Comparison of ENCODE assay signal across 8 cellular contexts in genomic region chr1:157505481-157506272, GRCh38. TPM values are rescaled to one million over a fixed set of nuclear protein-coding genes. Genes with fewer than 3 reads are reported as not detected.
DNase-seq lines count a peak whose midpoint lies in the region; ATAC-seq and TF ChIP-seq lines count a peak whose summit lies in the region.

No MANE protein-coding gene starts in this region.

- no peaks in the 10 kb centered on the region for H3K4me1 ChIP-seq in gastrocnemius medialis

- no peaks in the 10 kb centered on the region for H3K27me3 ChIP-seq in gastrocnemius medialis

- intact Hi-C loops in gastrocnemius medialis (cut with DNase I; ENCODE audit: low total_unique reads): no loop called here

- TF ChIP-seq CTCF in gastrocnemius medialis (IDR thresholded peaks at IDR 0.05 in 4 of 5, conservative IDR thresholded peaks at IDR 0.05 in 1 of 5): peak in 3 of 5 experiments; percentile 26 to 56 (median 28)

- H3K27ac ChIP-seq in gastrocnemius medialis: no peak overlapping the region

- no peak for TF ChIP-seq POLR2A in gastrocnemius medialis (IDR thresholded peaks at IDR 0.05)

- no peak overlapping the region for H3K4me3 ChIP-seq in gastrocnemius medialis

- DNase-seq in DMS114 treated with DMSO at 0.1 percent for 48 hours (lab: John Stamatoyannopoulos, UW; ENCODE audit: unreplicated experiment): peak; percentile 73
- peak; percentile 39 for DNase-seq in NCI-H69 (lab: John Stamatoyannopoulos, UW)
- DNase-seq in anterior cingulate cortex (lab: John Stamatoyannopoulos, UW): peak in 48 of 58 donors; percentile 2 to 69 (median 22)
- peak in 33 of 51 donors; percentile 1 to 63 (median 35) for DNase-seq in hypothalamus (lab: John Stamatoyannopoulos, UW)
- no peak for DNase-seq in gastrocnemius medialis
- no peak for DNase-seq in activated CD4-positive, CD25-positive, alpha-beta regulatory T cell (lab: John Stamatoyannopoulos, UW)

- H3K9me3 ChIP-seq in gastrocnemius medialis: no peaks in the 10 kb centered on the region

- in situ Hi-C loops in gastrocnemius medialis (cut with MboI; ENCODE audit: low sequenced_read_pairs in 4 of 4): no loop called here

- ATAC-seq in GM19025 (IDR thresholded peaks at IDR 0.05; ENCODE audit: low read depth, unreplicated experiment): peak; percentile 91
- ATAC-seq in HG03097 (IDR thresholded peaks at IDR 0.05; ENCODE audit: low FRiP score, unreplicated experiment): peak; percentile 88
- ATAC-seq in gastrocnemius medialis: peak in 1 of 2 donors; percentile 49

- H3K36me3 ChIP-seq in gastrocnemius medialis: no peaks in the 10 kb centered on the region

RNA-seq across cellular contexts. Expression of gene FCRL5, which starts 46.6 kb away (rescaled TPM):
- not detected for total RNA-seq in gastrocnemius medialis

Comparison
In these comparisons a context has a peak if more than half of its experiments do, and no peak if none do; other contexts are left out.
1. DNase-seq: peak in DMS114 treated with DMSO at 0.1 percent for 48 hours (single experiment), NCI-H69 (single experiment), anterior cingulate cortex (48 of 58) and hypothalamus (33 of 51); none in gastrocnemius medialis (0 of 2) and activated CD4-positive, CD25-positive, alpha-beta regulatory T cell (0 of 4).